In the genomic region with DNA sequence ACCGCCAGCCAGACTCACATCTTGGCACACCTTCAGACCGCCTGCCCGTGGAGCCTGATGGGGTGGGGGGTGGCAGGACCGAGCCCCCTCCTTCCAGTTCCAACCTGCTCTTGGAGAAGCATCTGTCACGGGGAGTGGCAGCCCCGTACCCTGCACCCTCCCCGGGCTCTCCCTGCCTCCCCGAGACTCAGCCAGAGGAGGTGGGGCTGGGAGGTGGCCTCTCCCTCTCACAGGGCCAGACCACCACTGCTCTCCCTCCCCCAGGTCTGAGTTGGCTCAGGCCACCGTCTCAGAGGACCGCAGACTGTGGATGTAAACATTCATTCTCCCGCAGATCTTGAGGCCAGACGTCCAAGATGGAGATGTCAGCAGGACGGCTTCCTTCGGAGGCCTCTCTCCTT, we compare ENCODE assay signal across 16 cellular contexts. TPM values are rescaled to one million over a fixed set of nuclear protein-coding genes. Genes with fewer than 3 reads are reported as not detected.
DNase-seq lines count a peak whose midpoint lies in the region; ATAC-seq, FAIRE-seq and TF ChIP-seq lines count a peak whose summit lies in the region.
"Had no signal": no experiment of that assay in that cellular context is flagged by ENCODE, and none has a peak within 500 bp of the region (broad histone marks: within the 10 kb centered on the region; RNA-seq: fewer than 3 reads in every experiment).

No MANE protein-coding gene starts in this region.

- H3K9ac ChIP-seq in SK-N-SH (no peak overlapping the region), IMR-90 (ENCODE audit: low read depth, low read length) (no peak overlapping the region), H1 (replicated peaks in 1 of 4; ENCODE audit: extremely low read depth in 1 of 4, low read depth in 3 of 4, low read length in 3 of 4) (no peak overlapping the region)

- no peak overlapping the region for H2AFZ ChIP-seq in SK-N-SH (ENCODE audit: low read depth)
- H2AFZ ChIP-seq in IMR-90 (replicated peaks; ENCODE audit: low read length, poor library complexity) = peak overlapping the region; percentile 21
- no peak overlapping the region for H2AFZ ChIP-seq in H1 (ENCODE audit: low read length)

- CTCF ChIA-PET in SK-N-SH (lab: Yijun Ruan, JAX) (interaction anchor here (3.8 kb wide), 1 partner anchor 10 kb away, joined by 34 read pairs; no protein-coding TSS in a partner anchor), IMR-90 (lab: Yijun Ruan, JAX) (no interaction called here), H1 (lab: Charles Lee; ENCODE audit: partially characterized antibody) (interaction anchor here (3.0 kb wide), 1 partner anchor 10 kb away, joined by 13 read pairs; no protein-coding TSS in a partner anchor)

- H2BK15ac ChIP-seq in IMR-90 (ENCODE audit: low read depth, low read length) (no peak overlapping the region), H1 (ENCODE audit: low read length) (no peak overlapping the region)

- no peak overlapping the region for H3K4ac ChIP-seq in IMR-90 (ENCODE audit: low read depth, low read length)
- no peak overlapping the region for H3K4ac ChIP-seq in H1 (replicated peaks; ENCODE audit: insufficient read length, low read depth, low read length)

- H3K4me2 ChIP-seq in SK-N-SH (no peak overlapping the region), IMR-90 (ENCODE audit: low read depth, low read length) (no peak overlapping the region), H1 (ENCODE audit: insufficient read depth in 1 of 2, low read depth in 2 of 2, low read length in 2 of 2) (no peak overlapping the region)

- in situ Hi-C loops in IMR-90 (cut with MboI; ENCODE audit: low sequenced_read_pairs) = no loop called here

- 0 out of 2 replicates have a peak, but pooled peaks cover 3% of the 10 kb centered on the region for H3K23me2 ChIP-seq in H1 (ENCODE audit: low read depth, low read length)

- H3K9me1 ChIP-seq in IMR-90 (ENCODE audit: insufficient read depth, low read length) = no peaks in the 10 kb centered on the region; the same call in 1 of the 2 replicates

- peaks cover 0 to 3% of the 10 kb centered on the region in 2 experiments; a peak in 1 of 4 replicates for H3K4me1 ChIP-seq in SK-N-SH (ENCODE audit: control insufficient read depth in 1 of 2, insufficient read depth in 2 of 2, low read depth in 1 of 2, low read length in 1 of 2)
- H3K4me1 ChIP-seq in IMR-90 (ENCODE audit: control insufficient read depth, insufficient read depth, low read length) = no peaks in the 10 kb centered on the region
- peaks cover 0 to 10% (median 5%) of the 10 kb centered on the region in 4 experiments; a peak in 5 of 7 replicates for H3K4me1 ChIP-seq in H1 (replicated peaks in 1 of 4; ENCODE audit: control insufficient read depth in 3 of 4, insufficient read depth in 4 of 4, low read length in 3 of 4)

- H3K18ac ChIP-seq in IMR-90 (ENCODE audit: low read depth, low read length) = no peak overlapping the region
- H3K18ac ChIP-seq in H1 (ENCODE audit: extremely low read depth, low read length) = no peak overlapping the region

- H3K79me1 ChIP-seq in IMR-90 (ENCODE audit: low read depth in 1 of 2, low read length in 2 of 2) = no peaks in the 10 kb centered on the region
- no peaks in the 10 kb centered on the region for H3K79me1 ChIP-seq in H1 (ENCODE audit: low read depth, low read length)

- no TSS peak for BruUV-seq in IMR-90 (replicated peaks; lab: Mats Ljungman, UMichigan)

- H3K27me3 ChIP-seq in SK-N-SH (ENCODE audit: insufficient read depth) (peaks cover 17% of the 10 kb centered on the region; the same call in 1 of the 2 replicates), IMR-90 (ENCODE audit: control insufficient read depth, insufficient read depth, low read length) (peaks cover 21% of the 10 kb centered on the region), H1 (replicated peaks in 1 of 4; ENCODE audit: control insufficient read depth in 3 of 4, extremely low read depth in 1 of 4, insufficient read depth in 3 of 4, low read length in 3 of 4) (peaks cover 0 to 6% (median 0%) of the 10 kb centered on the region in 4 experiments; a peak in 1 of 7 replicates)

- H2AK9ac ChIP-seq in IMR-90 (replicated peaks; ENCODE audit: low read depth, low read length, poor library complexity) = no peak overlapping the region

- TF ChIP-seq EP300 in SK-N-SH (IDR thresholded peaks at IDR 0.05; ENCODE audit: borderline replicate concordance in 1 of 2, low read depth in 1 of 2, low read length in 1 of 2) (no peak), H1 (IDR thresholded peaks at IDR 0.05; ENCODE audit: borderline replicate concordance in 1 of 2, low read depth in 2 of 2, low read length in 2 of 2) (no peak)

- H4K5ac ChIP-seq in IMR-90 (ENCODE audit: low read depth, low read length) (no peak overlapping the region), H1 (ENCODE audit: insufficient read length, low read depth, low read length) (no peak overlapping the region)

- no peak overlapping the region for H4K8ac ChIP-seq in IMR-90 (ENCODE audit: low read depth in 2 of 2, low read length in 2 of 2)
- H4K8ac ChIP-seq in H1 (ENCODE audit: extremely low read depth, insufficient read depth, low read length) = 0 out of 2 replicates have a peak overlapping the region, but pooled peaks have one; percentile 15

- H2BK12ac ChIP-seq in H1 (ENCODE audit: low read depth, low read length) = no peak overlapping the region

- no peak overlapping the region for H2AK5ac ChIP-seq in IMR-90 (ENCODE audit: low read depth, low read length)
- no peak overlapping the region for H2AK5ac ChIP-seq in H1 (ENCODE audit: low read depth, low read length)

- WGBS in SK-N-SH (ENCODE audit: low lambda C conversion rate) = 43% methylated on average over 14 of the region's 14 CpGs
- WGBS in IMR-90 (ENCODE audit: extremely low coverage in 2 of 2, insufficient read length in 1 of 2), 2 experiments = 10% methylated on average over 6 of the region's 14 CpGs; no CpG with 5 or more reads in 1 of the 2 experiments
- 89% methylated on average over 9 of the region's 14 CpGs; no CpG with 5 or more reads in 1 of the 2 experiments for WGBS in H1 (ENCODE audit: extremely low coverage in 1 of 2, insufficient coverage in 1 of 2, insufficient read length in 1 of 2, insufficient replicate concordance in 2 of 2, low coverage in 1 of 2, low lambda C conversion rate in 2 of 2, missing lambda C conversion rate in 1 of 2), 2 experiments

- H2BK120ac ChIP-seq in IMR-90 (ENCODE audit: low read depth, low read length) (no peak overlapping the region), H1 (replicated peaks; ENCODE audit: low read depth, low read length) (no peak overlapping the region)

- no peak overlapping the region for H3K4me3 ChIP-seq in SK-N-SH (ENCODE audit: low read depth in 2 of 2, low read length in 1 of 2)
- no peak overlapping the region for H3K4me3 ChIP-seq in IMR-90 (ENCODE audit: insufficient read depth, low read depth, low read length)
- H3K4me3 ChIP-seq in H1 (ENCODE audit: extremely low read depth in 1 of 4, insufficient read depth in 2 of 4, low read depth in 3 of 4, low read length in 4 of 4) = no peak overlapping the region

- H4K91ac ChIP-seq in IMR-90 (ENCODE audit: insufficient read depth, low read depth, low read length) (no peak overlapping the region), H1 (replicated peaks; ENCODE audit: insufficient read length, low read length) (no peak overlapping the region)

- H3K36me3 ChIP-seq in SK-N-SH (replicated peaks in 1 of 2; ENCODE audit: control insufficient read depth in 1 of 2, insufficient read depth in 2 of 2, low read length in 1 of 2) = no peaks in the 10 kb centered on the region
- no peaks in the 10 kb centered on the region for H3K36me3 ChIP-seq in IMR-90 (ENCODE audit: control insufficient read depth, insufficient read depth, low read length)
- H3K36me3 ChIP-seq in H1 (ENCODE audit: control insufficient read depth in 2 of 4, insufficient read depth in 4 of 4, low read length in 3 of 4) = no peaks in the 10 kb centered on the region

- intact Hi-C loops in IMR-90 (cut with micrococcal nuclease) = no loop called here

- POLR2A ChIA-PET in SK-N-SH (lab: Yijun Ruan, JAX) (no interaction called here), IMR-90 (lab: Charles Lee; ENCODE audit: unreplicated experiment) (no interaction called here), H1 (lab: Charles Lee; ENCODE audit: partially characterized antibody) (no interaction called here)

- H3K9me3 ChIP-seq in SK-N-SH (no peaks in the 10 kb centered on the region), IMR-90 (ENCODE audit: control insufficient read depth, insufficient read depth, low read length) (0 out of 2 replicates have a peak, but pooled peaks cover 2% of the 10 kb centered on the region), H1 (ENCODE audit: insufficient read depth in 2 of 2, low read depth in 1 of 2, low read length in 1 of 2) (peaks cover 3% of the 10 kb centered on the region in 2 experiments; a peak in 2 of 4 replicates)

- no peak for FAIRE-seq in H1 (lab: Jason Lieb, UNC)

- dilution Hi-C loops in IMR-90 (cut with HindIII; ENCODE audit: low sequenced_read_pairs, unreplicated experiment) = no loop called here

- TF ChIP-seq CTCF in SK-N-SH (IDR thresholded peaks at IDR 0.05) (no peak), IMR-90 (conservative IDR thresholded peaks at IDR 0.05; ENCODE audit: low read depth, low read length) (no peak), H1 (IDR thresholded peaks at IDR 0.05; ENCODE audit: control extremely low read depth in 1 of 3, insufficient read depth in 1 of 3, low read depth in 1 of 3, low read length in 3 of 3) (no peak)

- H3K14ac ChIP-seq in IMR-90 (replicated peaks; ENCODE audit: low read depth, low read length) = no peak overlapping the region
- H3K14ac ChIP-seq in H1 (ENCODE audit: insufficient read length) = no peak overlapping the region

- H2BK5ac ChIP-seq in IMR-90 (ENCODE audit: low read depth, low read length, poor library complexity, severe bottlenecking) (no peak overlapping the region), H1 (ENCODE audit: low read depth, low read length) (no peak overlapping the region)

- peak; percentile 36 for DNase-seq in SK-N-SH
- DNase-seq in IMR-90 = no peak
- DNase-seq in H1 (ENCODE audit: low read depth in 1 of 2, low spot score in 2 of 2) = peak in 1 of 2 experiments; percentile 39
- DNase-seq in retina = peak; percentile 67
- DNase-seq in midbrain (lab: John Stamatoyannopoulos, UW) = no peak
- no peak for DNase-seq in pons (ENCODE audit: low spot score)
- DNase-seq: activated CD4-positive, alpha-beta T cell treated with anti-CD3 and anti-CD28 coated beads for 48 hours; caudate nucleus; kidney glomerular epithelial cell; T-helper 2 cell had no signal

- ATAC-seq in SK-N-SH treated with all-trans-retinoic acid at 6 μM for 48 hours = no peak
- no peak for ATAC-seq in IMR-90 (ENCODE audit: low read depth)
- ATAC-seq in HG02981 (IDR thresholded peaks at IDR 0.05; ENCODE audit: unreplicated experiment) = no peak
- ATAC-seq: naive thymus-derived CD8-positive, alpha-beta T cell; stimulated activated naive CD8-positive, alpha-beta T cell treated with anti-CD3 and anti-CD28 coated beads, Interleukin-15, amount 100 ng/mL, for 72 hours had no signal

- no peak overlapping the region for H3K23ac ChIP-seq in IMR-90 (ENCODE audit: low read depth, low read length)
- H3K23ac ChIP-seq in H1 (ENCODE audit: insufficient read length) = no peak overlapping the region

- H3K27ac ChIP-seq in SK-N-SH (ENCODE audit: low read depth in 2 of 2, low read length in 1 of 2) = no peak overlapping the region
- no peak overlapping the region for H3K27ac ChIP-seq in IMR-90 (ENCODE audit: insufficient read depth, low read length)
- no peak overlapping the region for H3K27ac ChIP-seq in H1 (ENCODE audit: low read depth, low read length)

- TF ChIP-seq RAD21 in SK-N-SH (IDR thresholded peaks at IDR 0.05; ENCODE audit: low read length) (no peak), IMR-90 (IDR thresholded peaks at IDR 0.05; ENCODE audit: low read length) (no peak), H1 (IDR thresholded peaks at IDR 0.05 in 1 of 2, conservative IDR thresholded peaks at IDR 0.05 in 1 of 2; ENCODE audit: low read depth in 2 of 2, low read length in 2 of 2) (no peak)

- H2BK20ac ChIP-seq in IMR-90 (ENCODE audit: low read depth, low read length) (no peak overlapping the region), H1 (ENCODE audit: low read length) (no peak overlapping the region)

- no peaks in the 10 kb centered on the region for H3K9me2 ChIP-seq in SK-N-SH

- H3F3A ChIP-seq in SK-N-SH (replicated peaks; ENCODE audit: insufficient read depth) = peaks cover 7% of the 10 kb centered on the region

- H3K79me2 ChIP-seq in SK-N-SH (ENCODE audit: insufficient read depth) = no peaks in the 10 kb centered on the region
- no peaks in the 10 kb centered on the region for H3K79me2 ChIP-seq in H1 (ENCODE audit: control insufficient read depth in 1 of 2, insufficient read depth in 2 of 2, low read length in 2 of 2)

- H3K56ac ChIP-seq in IMR-90 (ENCODE audit: extremely low read depth, insufficient read depth, low read length) (no peak overlapping the region), H1 (replicated peaks; ENCODE audit: insufficient read length, low read depth, low read length) (no peak overlapping the region)

- TF ChIP-seq POLR2A in IMR-90 (IDR thresholded peaks at IDR 0.05; ENCODE audit: low read depth, low read length) = no peak
- TF ChIP-seq POLR2A in H1 (IDR thresholded peaks at IDR 0.05; ENCODE audit: control extremely low read depth in 1 of 2, low read depth in 2 of 2, low read length in 2 of 2) = no peak

- H4K20me1 ChIP-seq in SK-N-SH (ENCODE audit: insufficient read depth) (no peaks in the 10 kb centered on the region), IMR-90 (ENCODE audit: insufficient read depth, low read length) (no peaks in the 10 kb centered on the region), H1 (replicated peaks in 1 of 2; ENCODE audit: control insufficient read depth in 1 of 2, insufficient read depth in 2 of 2, low read length in 2 of 2) (peaks cover 2 to 6% of the 10 kb centered on the region in 2 experiments)

RNA-seq across cellular contexts. Expression of a gene that starts 11.3 kb away (rescaled TPM):
- polyA plus RNA-seq in SK-N-SH (2012; rRNA removed) = not detected in 2 replicates
- 0.04 TPM in 1 of 2 replicates, not detected in the other for polyA plus RNA-seq in SK-N-SH (2012; cell fraction: cytosol; rRNA removed)
- 0.04 and 0.12 TPM in 2 replicates for polyA plus RNA-seq in SK-N-SH (2012; cell fraction: nucleus; rRNA removed)
- not detected in 2 replicates for total RNA-seq in IMR-90 (2012; rRNA removed)
- 0.09 TPM in 1 of 2 replicates, not detected in the other for polyA plus RNA-seq in IMR-90 (2012; rRNA removed)
- not detected in 2 replicates for polyA plus RNA-seq in IMR-90 (2012; cell fraction: cytosol; rRNA removed)
- 0.08 TPM in 1 of 2 replicates, not detected in the other for polyA plus RNA-seq in IMR-90 (2012; cell fraction: nucleus; rRNA removed; ENCODE audit: low replicate concordance)
- total RNA-seq in H1 (2021; fragmentation: NEBNext Ultra II Directional; extraction: Animal tissue kit (Norgen Biotek cat#: 25700)) = 19.7 and 26.2 TPM in 2 replicates
- 8.0 and 13.9 TPM in 2 replicates for polyA plus RNA-seq in H1 (2011; rRNA removed)
- 10.0 TPM for polyA plus RNA-seq in H1 (2011; cell fraction: cytosol; rRNA removed)
- 20.8 TPM for polyA plus RNA-seq in H1 (2011; cell fraction: nucleus; rRNA removed)
- 17.5 to 29.6 TPM (median 23.9 TPM) in 4 replicates for polyA plus RNA-seq in H1 (2012, experiment 1 of 2)
- polyA plus RNA-seq in H1 (2012, experiment 2 of 2) = 11.2 TPM
- polyA plus RNA-seq in H1 (2013, experiment 1 of 2) = 33.0 TPM
- polyA plus RNA-seq in H1 (2013, experiment 2 of 2) = 28.2 TPM
- polyA minus RNA-seq in H1 (2011; rRNA and poly(A)+ RNA removed) = 1.9 and 2.5 TPM in 2 replicates
- 6.4 TPM for polyA minus RNA-seq in H1 (2011; cell fraction: cytosol; rRNA and poly(A)+ RNA removed)
- 14.4 TPM for polyA minus RNA-seq in H1 (2011; cell fraction: nucleus; rRNA and poly(A)+ RNA removed)
- total RNA-seq: A172; CD4-positive, alpha-beta T cell; naive thymus-derived CD8-positive, alpha-beta T cell had no signal
- polyA plus RNA-seq: naive thymus-derived CD8-positive, alpha-beta T cell had no signal

Comparison
In these comparisons a context has a peak if more than half of its experiments do, and no peak if none do; other contexts are left out.
1. DNase-seq: peak in SK-N-SH (single experiment) and retina (single experiment); none in IMR-90 (single experiment), midbrain (single experiment) and pons (single experiment).